In genomic region chr1:25428475-25429166, GRCh38 we compare ENCODE assay signal across 1 cellular context.
TF ChIP-seq lines count a peak whose summit lies in the region.

No MANE protein-coding gene starts in this region.

TF ChIP-seq in K562, 482 proteins besides CTCF, POLR2A, EP300 and RAD21 (continued from another document and continues in another):
- TF ChIP-seq PRDM10 (IDR thresholded peaks at IDR 0.05; ENCODE audit: partially characterized antibody): peak; percentile 24
- TF ChIP-seq NR4A1 (CRISPR knock-in tag; IDR thresholded peaks at IDR 0.05): no peak
- 0 out of 2 replicates have a peak, but pooled peaks have one; percentile 62 for TF ChIP-seq NR4A1 (tag; IDR thresholded peaks at IDR 0.05)
- TF ChIP-seq MBD2 (IDR thresholded peaks at IDR 0.05; ENCODE audit: borderline replicate concordance, low read depth): peak; percentile 15; the same call in 1 of the 2 replicates
- TF ChIP-seq NCOR1 (IDR thresholded peaks at IDR 0.05): peak; percentile 24; the same call in 1 of the 2 replicates
- TF ChIP-seq NBN (IDR thresholded peaks at IDR 0.05; ENCODE audit: low read depth): 0 out of 2 replicates have a peak, but pooled peaks have one; percentile 26
- no peak for TF ChIP-seq JUND (IDR thresholded peaks at IDR 0.05; ENCODE audit: borderline replicate concordance, low read depth, low read length)
- peak; percentile 24; the same call in 1 of the 3 replicates for TF ChIP-seq JUND (tag; IDR thresholded peaks at IDR 0.05; ENCODE audit: borderline replicate concordance, low read depth, low read length)
- TF ChIP-seq POLR2AphosphoS5 (IDR thresholded peaks at IDR 0.05; ENCODE audit: control insufficient read depth, insufficient read depth, low read depth, low read length): 0 out of 2 replicates have a peak, but pooled peaks have one; percentile 44
- TF ChIP-seq DPF2 (IDR thresholded peaks at IDR 0.05): peak; percentile 84
- TF ChIP-seq ZNF592 (IDR thresholded peaks at IDR 0.05): peak; percentile 67; the same call in 1 of the 2 replicates
- 0 out of 2 replicates have a peak, but pooled peaks have one; percentile 39 for TF ChIP-seq LCOR (CRISPR knock-in tag; IDR thresholded peaks at IDR 0.05)
- no peak for TF ChIP-seq ZNF347 (CRISPR knock-in tag; IDR thresholded peaks at IDR 0.05; ENCODE audit: low read depth)
- 0 out of 2 replicates have a peak, but pooled peaks have one; percentile 5 for TF ChIP-seq OTX1 (CRISPR knock-in tag; IDR thresholded peaks at IDR 0.05)
- TF ChIP-seq FOXP4 (CRISPR knock-in tag; IDR thresholded peaks at IDR 0.05; ENCODE audit: borderline replicate concordance): no peak
- 0 out of 4 replicates have a peak, but pooled peaks of 1 of the 2 experiments have one; percentile 17 for TF ChIP-seq MLLT1 (IDR thresholded peaks at IDR 0.05)
- peak; percentile 33; the same call in 1 of the 2 replicates for TF ChIP-seq CREM (IDR thresholded peaks at IDR 0.05; ENCODE audit: low read depth)
- 0 out of 2 replicates have a peak, but pooled peaks have one; percentile 29 for TF ChIP-seq GMEB1 (CRISPR knock-in tag; IDR thresholded peaks at IDR 0.05)
- peak; percentile 71; the same call in 1 of the 2 replicates for TF ChIP-seq SMARCE1 (IDR thresholded peaks at IDR 0.05)
- TF ChIP-seq POU5F1 (IDR thresholded peaks at IDR 0.05; ENCODE audit: borderline replicate concordance, low read depth, low read length, partially characterized antibody): no peak
- TF ChIP-seq BRF2 (IDR thresholded peaks at IDR 0.05; ENCODE audit: borderline replicate concordance, insufficient read depth, insufficient read length): no peak
- TF ChIP-seq AFF1 (IDR thresholded peaks at IDR 0.05; ENCODE audit: low read depth in 1 of 2, partially characterized antibody in 2 of 2): peak in 1 of 2 experiments; percentile 42
- TF ChIP-seq ZNF639 (CRISPR knock-in tag; conservative IDR thresholded peaks at IDR 0.05 in 1 of 2, IDR thresholded peaks at IDR 0.05 in 1 of 2): no peak
- no peak; the same call in 1 of the 2 replicates for TF ChIP-seq ETV5 (CRISPR knock-in tag; IDR thresholded peaks at IDR 0.05; ENCODE audit: low read depth)
- peak; percentile 49 for TF ChIP-seq WHSC1 (IDR thresholded peaks at IDR 0.05; ENCODE audit: low read length)
- no peak for TF ChIP-seq TBL1XR1 (IDR thresholded peaks at IDR 0.05; ENCODE audit: low read length in 2 of 2)
- peak; percentile 20; the same call in 1 of the 2 replicates for TF ChIP-seq CTBP1 (IDR thresholded peaks at IDR 0.05; ENCODE audit: borderline replicate concordance)
- peak; percentile 68 for TF ChIP-seq CBFA2T3 (IDR thresholded peaks at IDR 0.05)
- TF ChIP-seq SUPT5H (IDR thresholded peaks at IDR 0.05): no peak
- TF ChIP-seq PHF8 (IDR thresholded peaks at IDR 0.05; ENCODE audit: borderline replicate concordance, low read length): peak; percentile 14; the same call in 1 of the 2 replicates
- TF ChIP-seq HDAC2 (IDR thresholded peaks at IDR 0.05): peak; percentile 19; the same call in 1 of the 2 replicates
- no peak for TF ChIP-seq HDAC8 (tag; IDR thresholded peaks at IDR 0.05)
- TF ChIP-seq ZNF239 (CRISPR knock-in tag; IDR thresholded peaks at IDR 0.05): peak; percentile 20; the same call in 1 of the 2 replicates
- no peak for TF ChIP-seq PURB (CRISPR knock-in tag; IDR thresholded peaks at IDR 0.05; ENCODE audit: low read depth)
- TF ChIP-seq ID3 (CRISPR knock-in tag; IDR thresholded peaks at IDR 0.05): no peak
- TF ChIP-seq ID3 (tag; IDR thresholded peaks at IDR 0.05): 0 out of 2 replicates have a peak, but pooled peaks have one; percentile 13
- no peak for TF ChIP-seq ZC3H8 (IDR thresholded peaks at IDR 0.05)
- TF ChIP-seq ZNF584 (CRISPR knock-in tag; IDR thresholded peaks at IDR 0.05; ENCODE audit: low read depth): peak; percentile 23; the same call in 1 of the 2 replicates
- 0 out of 2 replicates have a peak, but pooled peaks have one; percentile 15 for TF ChIP-seq PHF21A (IDR thresholded peaks at IDR 0.05; ENCODE audit: borderline replicate concordance, low read depth)
